Comparison of ENCODE assay signal across 13 cellular contexts in the genomic region with DNA sequence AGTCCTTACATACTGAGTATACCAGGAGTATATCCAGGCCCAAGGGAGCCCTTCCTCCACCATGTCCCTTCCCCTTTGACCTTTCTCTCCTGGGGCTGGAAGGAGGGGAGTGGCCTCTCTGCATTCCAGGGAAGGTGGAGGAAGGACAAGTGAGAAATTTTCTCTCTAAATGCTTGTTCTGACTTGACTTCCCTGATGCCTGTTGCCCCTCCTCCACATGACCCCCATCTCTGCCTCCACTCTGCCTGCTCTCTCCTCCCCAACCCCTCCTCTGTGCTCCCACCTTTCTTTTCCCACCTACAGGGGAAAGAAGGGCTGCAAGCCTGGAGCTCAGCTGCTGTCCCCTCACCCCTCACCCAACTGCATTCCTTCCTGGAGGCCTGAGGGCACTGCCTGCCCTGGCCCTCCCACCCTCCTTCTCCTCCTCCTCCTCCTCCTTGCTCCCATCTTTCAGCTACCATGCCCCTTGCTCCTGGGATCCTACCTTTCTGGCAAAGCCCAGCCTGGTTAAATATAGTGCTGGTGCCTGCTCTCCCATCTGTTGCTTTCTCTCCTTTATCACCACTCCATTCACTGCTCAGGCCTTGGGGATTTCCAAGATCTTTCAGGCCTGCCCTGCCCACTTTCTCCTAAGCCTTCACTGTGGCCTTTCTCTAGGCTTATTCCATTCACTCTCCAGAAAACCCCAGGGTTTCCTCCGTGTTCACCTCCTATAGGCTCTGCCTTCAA. TPM values are rescaled to one million over a fixed set of nuclear protein-coding genes. Genes with fewer than 3 reads are reported as not detected.
DNase-seq lines count a peak whose midpoint lies in the region; ATAC-seq, FAIRE-seq and TF ChIP-seq lines count a peak whose summit lies in the region.
"Had no signal": no experiment of that assay in that cellular context is flagged by ENCODE, and none has a peak within 500 bp of the region (broad histone marks: within the 10 kb centered on the region; RNA-seq: fewer than 3 reads in every experiment).

No MANE protein-coding gene starts in this region.

- H2AFZ ChIP-seq in GM12878 (ENCODE audit: control insufficient read depth, low read depth, low read length) (peak overlapping the region; percentile 52), hepatocyte (no peak overlapping the region)

- no peak for TF ChIP-seq EP300 in GM12878 (IDR thresholded peaks at IDR 0.05; ENCODE audit: borderline replicate concordance in 1 of 2, control insufficient read depth in 1 of 2, low read depth in 2 of 2, low read length in 2 of 2)

- no peaks in the 10 kb centered on the region for H4K20me1 ChIP-seq in GM12878 (ENCODE audit: control insufficient read depth, insufficient read depth)
- no peaks in the 10 kb centered on the region for H4K20me1 ChIP-seq in hepatocyte (ENCODE audit: insufficient read depth, poor library complexity, severe bottlenecking)

- TF ChIP-seq CTCF in GM12878 (IDR thresholded peaks at IDR 0.05 in 2 of 3, conservative IDR thresholded peaks at IDR 0.05 in 1 of 3; ENCODE audit: control insufficient read depth in 2 of 3, extremely low read depth in 1 of 3, insufficient read depth in 1 of 3, low read depth in 3 of 3, low read length in 3 of 3) (no peak), hepatocyte (IDR thresholded peaks at IDR 0.05; ENCODE audit: poor library complexity) (no peak)

- SMC1A ChIA-PET in GM12878 (lab: Charles Lee; ENCODE audit: uncharacterized antibody, unreplicated experiment), result interaction anchor here (0.8 to 1.2 kb wide), 2 partner anchors 18 to 125 kb away, joined by 3 to 4 read pairs; no protein-coding TSS in a partner anchor

- H3K4me3 ChIP-seq in GM12878, result no peak overlapping the region
- H3K4me3 ChIP-seq in hepatocyte, result no peak overlapping the region
- no peak overlapping the region for H3K4me3 ChIP-seq in skeletal muscle tissue (ENCODE audit: low read length in 3 of 3)
- H3K4me3 ChIP-seq: dorsolateral prefrontal cortex, ovary had no signal

- H3K27me3 ChIP-seq in GM12878 (replicated peaks in 1 of 2; ENCODE audit: control insufficient read depth in 2 of 2, insufficient read depth in 2 of 2, low read length in 1 of 2), result no peaks in the 10 kb centered on the region
- no peaks in the 10 kb centered on the region for H3K27me3 ChIP-seq in hepatocyte
- H3K27me3 ChIP-seq in skeletal muscle tissue (ENCODE audit: control insufficient read depth in 3 of 3, insufficient read depth in 3 of 3, low read length in 3 of 3), result no peaks in the 10 kb centered on the region
- H3K27me3 ChIP-seq: dorsolateral prefrontal cortex, ovary had no signal

- H3K79me2 ChIP-seq in GM12878 (ENCODE audit: control insufficient read depth, insufficient read depth, low read length), result no peaks in the 10 kb centered on the region
- H3K79me2 ChIP-seq in hepatocyte, result no peaks in the 10 kb centered on the region

- DNase-seq in HCEC 1CT (peak; percentile 7), GM12878 (ENCODE audit: low read depth, low spot score) (no peak), hepatocyte (ENCODE audit: low spot score) (no peak), pons (ENCODE audit: low spot score) (no peak), frontal cortex (ENCODE audit: low spot score in 2 of 2) (no peak)
- no peak for DNase-seq in activated effector memory CD4-positive, alpha-beta T cell treated with anti-CD3 and anti-CD28 coated beads, Interleukin-2, amount 50 U/mL, for 16 hours
- DNase-seq: dorsolateral prefrontal cortex; NCI-H1930; ovary; stimulated activated naive CD4-positive, alpha-beta T cell had no signal

- peaks cover 5% of the 10 kb centered on the region; the same call in 1 of the 2 replicates for H3K4me1 ChIP-seq in GM12878 (ENCODE audit: control insufficient read depth, insufficient read depth, low read length)
- H3K4me1 ChIP-seq in hepatocyte (ENCODE audit: insufficient read depth), result peaks cover 43% of the 10 kb centered on the region
- H3K4me1 ChIP-seq in skeletal muscle tissue (ENCODE audit: control insufficient read depth in 3 of 3, insufficient read depth in 3 of 3, low read length in 3 of 3), result peaks cover 18 to 26% (median 20%) of the 10 kb centered on the region in 3 donors

- POLR2A ChIA-PET in GM12878 (lab: Charles Lee), result interaction anchor here (0.5 to 1.7 kb wide), 3 partner anchors 9 to 105 kb away, joined by 3 to 7 read pairs (median 5); a partner anchor contains a TSS

- H3K9me3 ChIP-seq in GM12878 (replicated peaks; ENCODE audit: control insufficient read depth, insufficient read depth, low read length) (no peaks in the 10 kb centered on the region), hepatocyte (ENCODE audit: low read depth) (no peaks in the 10 kb centered on the region), skeletal muscle tissue (ENCODE audit: control insufficient read depth in 3 of 3, low read length in 3 of 3) (no peaks in the 10 kb centered on the region)
- H3K9me3 ChIP-seq: ovary had no signal

- H3K4me2 ChIP-seq in GM12878 (ENCODE audit: control insufficient read depth, insufficient read depth) (no peak overlapping the region), hepatocyte (peak overlapping the region; percentile 17)

- intact Hi-C loops in GM12878 (cut with micrococcal nuclease; ENCODE audit: unreplicated experiment), result no loop called here

- WGBS in GM12878 (ENCODE audit: insufficient coverage, insufficient replicate concordance, low lambda C conversion rate, missing lambda C conversion rate), result 0% methylated on average over 1 of the region's 1 CpG
- WGBS in hepatocyte (ENCODE audit: low lambda C conversion rate, missing lambda C conversion rate), result 16% methylated on average over 1 of the region's 1 CpG

- BruUV-seq in GM12878 (replicated peaks; lab: Mats Ljungman, UMichigan), result no TSS peak

- RAD21 ChIA-PET in GM12878 (lab: Charles Lee; ENCODE audit: unreplicated experiment), result interaction anchor here (0.6 kb wide), 1 partner anchor 18 kb away, joined by 3 read pairs; no protein-coding TSS in a partner anchor

- peak; percentile 76 for ATAC-seq in GM12878
- ATAC-seq in GM19463 (IDR thresholded peaks at IDR 0.05; ENCODE audit: unreplicated experiment), result no peak

- FAIRE-seq in GM12878 (lab: Jason Lieb, UNC) (no peak), frontal cortex (lab: Jason Lieb, UNC) (no peak)
- FAIRE-seq: GM12891 had no signal

- no peaks in the 10 kb centered on the region for H3K9me2 ChIP-seq in hepatocyte (replicated peaks; ENCODE audit: insufficient read depth)

- CTCF ChIA-PET in GM12878 (lab: Yijun Ruan, JAX), result interaction anchor here (0.8 to 1.4 kb wide), 2 partner anchors 32 to 45 kb away, joined by 3 read pairs; no protein-coding TSS in a partner anchor

- TF ChIP-seq RAD21 in GM12878 (IDR thresholded peaks at IDR 0.05; ENCODE audit: insufficient read depth, low read depth, low read length), result no peak

- H3K36me3 ChIP-seq in GM12878 (ENCODE audit: control insufficient read depth in 2 of 2, insufficient read depth in 2 of 2, low read length in 1 of 2), result no peaks in the 10 kb centered on the region
- H3K36me3 ChIP-seq in hepatocyte (replicated peaks; ENCODE audit: insufficient read depth, low read depth), result no peaks in the 10 kb centered on the region
- H3K36me3 ChIP-seq in skeletal muscle tissue (ENCODE audit: control insufficient read depth in 3 of 3, insufficient read depth in 3 of 3, low read length in 3 of 3), result no peaks in the 10 kb centered on the region
- H3K36me3 ChIP-seq: ovary had no signal

- no peak for TF ChIP-seq POLR2A in GM12878 (IDR thresholded peaks at IDR 0.05; ENCODE audit: low read depth, low read length)

- H3K27ac ChIP-seq in GM12878 (ENCODE audit: control insufficient read depth, insufficient read depth) (no peak overlapping the region), hepatocyte (peak overlapping the region; percentile 88), skeletal muscle tissue (ENCODE audit: low read depth, low read length) (peak overlapping the region; percentile 4)
- H3K27ac ChIP-seq: dorsolateral prefrontal cortex, ovary had no signal

- H3K9ac ChIP-seq in GM12878 (ENCODE audit: control insufficient read depth, insufficient read depth, low read length), result peak overlapping the region; percentile 21; the same call in 1 of the 2 replicates
- peak overlapping the region in 2 of 3 donors; percentile 37 to 41 for H3K9ac ChIP-seq in skeletal muscle tissue (ENCODE audit: low read depth in 1 of 3, low read length in 3 of 3)

- in situ Hi-C loops in GM12878 (cut with MboI), result no loop called here

RNA-seq across cellular contexts. Expression of a gene that starts 8.5 kb away (rescaled TPM):
- total RNA-seq in GM12878 (2013; cell fraction: nucleolus; rRNA removed), result 17.6 and 19.7 TPM in 2 replicates
- total RNA-seq in GM12878 (2014; rRNA removed), result 12.3 and 14.1 TPM in 2 replicates
- 5.4 TPM in 2 replicates for total RNA-seq in GM12878 (2014; rRNA removed; fragmentation: Illumina TruSeq; extraction: Trizol)
- 16.3 and 16.9 TPM in 2 replicates for total RNA-seq in GM12878 (2021)
- 2.3 TPM for polyA plus RNA-seq in GM12878 (2011; ENCODE audit: low read depth)
- 2.7 and 8.2 TPM in 2 replicates for polyA plus RNA-seq in GM12878 (2011; rRNA removed)
- polyA plus RNA-seq in GM12878 (2011; cell fraction: cytosol; rRNA removed), result 5.7 and 5.9 TPM in 2 replicates
- polyA plus RNA-seq in GM12878 (2011; cell fraction: nucleus; rRNA removed), result 7.0 TPM in 2 replicates
- 4.2 and 5.2 TPM in 2 replicates for polyA plus RNA-seq in GM12878 (2012)
- 6.5 and 10.2 TPM in 2 replicates for polyA plus RNA-seq in GM12878 (2014; fragmentation: Illumina TruSeq; extraction: Trizol)
- polyA plus RNA-seq in GM12878 (2014; fragmentation: Nextera tagmentation; extraction: Ambion mirVana), result under 1 TPM; 0.33 to 0.37 TPM
- polyA plus RNA-seq in GM12878 (2014; rRNA removed), result 8.7 and 10.2 TPM in 2 replicates
- 10 to 100 TPM in 1 of 2 experiments, 1 to 10 TPM in 1; 9.6 to 10.1 TPM for polyA plus RNA-seq in GM12878 (2016; fragmentation: Nextera tagmentation; extraction: Ambion mirVana)
- 12.6 and 13.7 TPM in 2 replicates for polyA minus RNA-seq in GM12878 (2011; rRNA and poly(A)+ RNA removed)
- 5.5 and 8.2 TPM in 2 replicates for polyA minus RNA-seq in GM12878 (2011; cell fraction: cytosol; rRNA and poly(A)+ RNA removed)
- 2.3 and 6.0 TPM in 2 replicates for polyA minus RNA-seq in GM12878 (2011; cell fraction: nucleus; rRNA and poly(A)+ RNA removed)
- 59.9 and 63.7 TPM in 2 replicates for total RNA-seq in hepatocyte
- polyA plus RNA-seq in hepatocyte, result 44.6 and 50.3 TPM in 2 replicates
- 77.2 TPM for total RNA-seq in skeletal muscle tissue
- 20.0 TPM for total RNA-seq in frontal cortex

RNA-seq across cellular contexts. Expression of a gene that starts 32.5 kb away (rescaled TPM):
- 21.9 and 32.0 TPM in 2 replicates for total RNA-seq in GM12878 (2013; cell fraction: nucleolus; rRNA removed)
- 9.1 and 9.8 TPM in 2 replicates for total RNA-seq in GM12878 (2014; rRNA removed)
- total RNA-seq in GM12878 (2014; rRNA removed; fragmentation: Illumina TruSeq; extraction: Trizol), result 5.9 TPM in 2 replicates
- 17.8 and 19.0 TPM in 2 replicates for total RNA-seq in GM12878 (2021)
- 13.1 TPM for polyA plus RNA-seq in GM12878 (2011; ENCODE audit: low read depth)
- 8.5 and 19.0 TPM in 2 replicates for polyA plus RNA-seq in GM12878 (2011; rRNA removed)
- 20.9 and 21.1 TPM in 2 replicates for polyA plus RNA-seq in GM12878 (2011; cell fraction: cytosol; rRNA removed)
- 207 and 264 TPM in 2 replicates for polyA plus RNA-seq in GM12878 (2011; cell fraction: nucleus; rRNA removed)
- 14.8 and 17.4 TPM in 2 replicates for polyA plus RNA-seq in GM12878 (2012)
- polyA plus RNA-seq in GM12878 (2014; fragmentation: Illumina TruSeq; extraction: Trizol), result 10.6 and 14.2 TPM in 2 replicates
- polyA plus RNA-seq in GM12878 (2014; fragmentation: Nextera tagmentation; extraction: Ambion mirVana), result 10 to 100 TPM; 12.5 to 16.2 TPM
- 17.3 and 20.0 TPM in 2 replicates for polyA plus RNA-seq in GM12878 (2014; rRNA removed)
- 10 to 100 TPM; 14.1 to 17.9 TPM for polyA plus RNA-seq in GM12878 (2016; fragmentation: Nextera tagmentation; extraction: Ambion mirVana)
- polyA minus RNA-seq in GM12878 (2011; rRNA and poly(A)+ RNA removed), result 23.4 and 33.1 TPM in 2 replicates
- polyA minus RNA-seq in GM12878 (2011; cell fraction: cytosol; rRNA and poly(A)+ RNA removed), result 6.0 and 8.8 TPM in 2 replicates
- polyA minus RNA-seq in GM12878 (2011; cell fraction: nucleus; rRNA and poly(A)+ RNA removed), result 8.2 and 9.1 TPM in 2 replicates
- total RNA-seq in hepatocyte, result 6.7 and 8.1 TPM in 2 replicates
- 10.4 and 14.0 TPM in 2 replicates for polyA plus RNA-seq in hepatocyte
- 2.6 TPM for total RNA-seq in skeletal muscle tissue
- total RNA-seq in frontal cortex, result 6.5 TPM

RNA-seq across cellular contexts. Expression of a gene that starts 39.3 kb away (rescaled TPM):
- 4.6 and 5.3 TPM in 2 replicates for total RNA-seq in GM12878 (2013; cell fraction: nucleolus; rRNA removed)
- 0.45 and 0.54 TPM in 2 replicates for total RNA-seq in GM12878 (2014; rRNA removed)
- total RNA-seq in GM12878 (2014; rRNA removed; fragmentation: Illumina TruSeq; extraction: Trizol), result 0.41 and 0.76 TPM in 2 replicates
- total RNA-seq in GM12878 (2021), result 2.4 and 3.8 TPM in 2 replicates
- 8.1 TPM for polyA plus RNA-seq in GM12878 (2011; ENCODE audit: low read depth)
- 4.5 and 7.2 TPM in 2 replicates for polyA plus RNA-seq in GM12878 (2011; rRNA removed)
- 3.0 and 4.0 TPM in 2 replicates for polyA plus RNA-seq in GM12878 (2011; cell fraction: cytosol; rRNA removed)
- polyA plus RNA-seq in GM12878 (2011; cell fraction: nucleus; rRNA removed), result 75.3 and 115 TPM in 2 replicates
- polyA plus RNA-seq in GM12878 (2012), result 8.2 and 8.3 TPM in 2 replicates
- 3.3 and 4.6 TPM in 2 replicates for polyA plus RNA-seq in GM12878 (2014; fragmentation: Illumina TruSeq; extraction: Trizol)
- 1 to 10 TPM; 1.0 to 4.6 TPM for polyA plus RNA-seq in GM12878 (2014; fragmentation: Nextera tagmentation; extraction: Ambion mirVana)
- polyA plus RNA-seq in GM12878 (2014; rRNA removed), result 2.4 and 3.6 TPM in 2 replicates
- 1 to 10 TPM; 1.6 to 2.8 TPM for polyA plus RNA-seq in GM12878 (2016; fragmentation: Nextera tagmentation; extraction: Ambion mirVana)
- 2.2 and 2.6 TPM in 2 replicates for polyA minus RNA-seq in GM12878 (2011; rRNA and poly(A)+ RNA removed)
- polyA minus RNA-seq in GM12878 (2011; cell fraction: cytosol; rRNA and poly(A)+ RNA removed), result not detected in 2 replicates
- 4.2 and 5.4 TPM in 2 replicates for polyA minus RNA-seq in GM12878 (2011; cell fraction: nucleus; rRNA and poly(A)+ RNA removed)
- total RNA-seq in hepatocyte, result 19.0 and 26.5 TPM in 2 replicates
- polyA plus RNA-seq in hepatocyte, result 32.7 and 39.7 TPM in 2 replicates
- 2.6 TPM for total RNA-seq in skeletal muscle tissue
- total RNA-seq in frontal cortex, result 1.6 TPM

RNA-seq across cellular contexts. Expression of a gene that starts 49.4 kb away (rescaled TPM):
- 34.8 and 38.6 TPM in 2 replicates for total RNA-seq in GM12878 (2013; cell fraction: nucleolus; rRNA removed)
- total RNA-seq in GM12878 (2014; rRNA removed) (17.3 and 17.7 TPM in 2 replicates), GM12878 (2014; rRNA removed; fragmentation: Illumina TruSeq; extraction: Trizol) (12.7 and 13.7 TPM in 2 replicates), GM12878 (2021) (17.7 and 18.3 TPM in 2 replicates), hepatocyte (20.9 and 24.5 TPM in 2 replicates), skeletal muscle tissue (8.9 TPM), frontal cortex (11.0 TPM)
- 12.8 TPM for polyA plus RNA-seq in GM12878 (2011; ENCODE audit: low read depth)
- polyA plus RNA-seq in GM12878 (2011; rRNA removed) (11.6 and 18.2 TPM in 2 replicates), GM12878 (2014; fragmentation: Illumina TruSeq; extraction: Trizol) (27.6 and 30.5 TPM in 2 replicates), GM12878 (2014; fragmentation: Nextera tagmentation; extraction: Ambion mirVana) (1 to 10 TPM; 6.5 to 7.1 TPM), GM12878 (2014; rRNA removed) (22.4 and 25.5 TPM in 2 replicates), GM12878 (2016; fragmentation: Nextera tagmentation; extraction: Ambion mirVana) (10 to 100 TPM; 27.6 to 27.9 TPM), hepatocyte (30.1 and 31.6 TPM in 2 replicates)
- 25.0 and 27.8 TPM in 2 replicates for polyA plus RNA-seq in GM12878 (2011; cell fraction: cytosol; rRNA removed)
- 9.3 and 9.7 TPM in 2 replicates for polyA plus RNA-seq in GM12878 (2011; cell fraction: nucleus; rRNA removed)
- 13.8 and 18.9 TPM in 2 replicates for polyA plus RNA-seq in GM12878 (2012)
- 19.4 and 27.8 TPM in 2 replicates for polyA minus RNA-seq in GM12878 (2011; rRNA and poly(A)+ RNA removed)
- 6.1 and 8.2 TPM in 2 replicates for polyA minus RNA-seq in GM12878 (2011; cell fraction: cytosol; rRNA and poly(A)+ RNA removed)
- polyA minus RNA-seq in GM12878 (2011; cell fraction: nucleus; rRNA and poly(A)+ RNA removed), result 12.0 and 24.1 TPM in 2 replicates

RNA-seq across cellular contexts. Expression of a gene that starts 49.8 kb away (rescaled TPM):
- 56.0 and 62.2 TPM in 2 replicates for total RNA-seq in GM12878 (2013; cell fraction: nucleolus; rRNA removed)
- total RNA-seq in GM12878 (2014; rRNA removed) (246 and 269 TPM in 2 replicates), GM12878 (2014; rRNA removed; fragmentation: Illumina TruSeq; extraction: Trizol) (414 and 415 TPM in 2 replicates), GM12878 (2021) (463 and 474 TPM in 2 replicates), hepatocyte (434 and 527 TPM in 2 replicates), skeletal muscle tissue (291 TPM), frontal cortex (143 TPM)
- 370 TPM for polyA plus RNA-seq in GM12878 (2011; ENCODE audit: low read depth)
- polyA plus RNA-seq in GM12878 (2011; rRNA removed) (265 and 285 TPM in 2 replicates), GM12878 (2014; fragmentation: Illumina TruSeq; extraction: Trizol) (568 and 674 TPM in 2 replicates), GM12878 (2014; fragmentation: Nextera tagmentation; extraction: Ambion mirVana) (1,000 to 10,000 TPM in 1 of 2 experiments, 100 to 1,000 TPM in 1; 696 to 1,049 TPM), GM12878 (2014; rRNA removed) (332 and 351 TPM in 2 replicates), GM12878 (2016; fragmentation: Nextera tagmentation; extraction: Ambion mirVana) (100 to 1,000 TPM; 683 to 684 TPM), hepatocyte (371 and 392 TPM in 2 replicates)
- polyA plus RNA-seq in GM12878 (2011; cell fraction: cytosol; rRNA removed), result 340 and 373 TPM in 2 replicates
- polyA plus RNA-seq in GM12878 (2011; cell fraction: nucleus; rRNA removed), result 212 and 231 TPM in 2 replicates
- 407 and 450 TPM in 2 replicates for polyA plus RNA-seq in GM12878 (2012)
- polyA minus RNA-seq in GM12878 (2011; rRNA and poly(A)+ RNA removed), result 265 and 343 TPM in 2 replicates
- 183 and 242 TPM in 2 replicates for polyA minus RNA-seq in GM12878 (2011; cell fraction: cytosol; rRNA and poly(A)+ RNA removed)
- 51.5 and 60.5 TPM in 2 replicates for polyA minus RNA-seq in GM12878 (2011; cell fraction: nucleus; rRNA and poly(A)+ RNA removed)
